Comparison of ENCODE assay signal across 9 cellular contexts in the genomic region with DNA sequence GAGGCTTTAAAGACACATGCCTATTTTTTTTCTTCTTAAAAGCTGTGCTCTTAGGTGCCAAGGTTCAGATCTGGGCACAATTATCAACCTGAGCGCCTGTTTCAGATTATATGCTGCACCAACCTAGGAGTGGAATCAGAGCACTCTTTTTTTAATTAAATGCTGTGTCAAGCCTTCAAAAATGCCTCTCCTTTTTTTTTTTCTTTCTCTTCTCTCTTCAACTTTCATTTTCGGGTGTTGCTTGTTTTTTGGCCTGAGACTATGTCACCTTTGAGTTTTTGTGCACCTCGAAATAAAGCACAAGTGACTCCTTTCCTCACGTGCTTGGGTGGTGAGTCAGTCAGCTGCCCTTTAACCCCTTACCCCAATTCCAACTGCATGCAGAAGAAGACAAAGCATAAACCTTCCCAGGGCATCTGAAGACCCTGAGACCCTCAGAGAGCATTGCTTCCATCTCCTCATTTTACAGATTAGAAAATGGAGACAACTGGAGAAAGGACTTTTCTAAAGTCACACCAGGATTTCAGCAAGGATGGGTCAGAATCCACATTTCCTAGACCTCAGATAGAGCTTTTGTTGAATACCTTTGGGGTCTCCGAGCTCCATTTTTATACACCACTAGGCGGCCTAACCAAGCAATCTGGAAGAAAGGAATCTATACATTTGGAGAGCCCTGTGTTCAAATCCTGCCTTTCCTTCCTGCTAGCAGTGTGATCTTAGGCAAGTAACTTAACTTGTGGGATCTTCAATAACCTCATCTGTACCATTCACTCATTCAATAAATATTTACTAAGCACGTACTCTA. TPM values are rescaled to one million over a fixed set of nuclear protein-coding genes. Genes with fewer than 3 reads are reported as not detected.
A peak's percentile ranks its signal among the peaks of the same experiment; 100 is the strongest.
DNase-seq lines count a peak whose midpoint lies in the region; ATAC-seq and TF ChIP-seq lines count a peak whose summit lies in the region.
"Had no signal": no experiment of that assay in that cellular context is flagged by ENCODE, and none has a peak within 500 bp of the region (broad histone marks: within the 10 kb centered on the region; RNA-seq: fewer than 3 reads in every experiment).

No MANE protein-coding gene starts in this region.

- CTCF ChIA-PET in activated CD4-positive, alpha-beta T cell treated with anti-CD3 and anti-CD28 coated beads, Interleukin-2, amount 10 ng/mL, durations not matched to agents 7 days and 5 days (lab: Charles Lee), result no interaction called here

- H3K27me3 Mint-ChIP-seq in activated CD4-positive, alpha-beta T cell treated with anti-CD3 and anti-CD28 coated beads, Interleukin-2, amount 10 ng/mL, durations not matched to agents 7 days and 5 days, result peaks cover 8% of the 10 kb centered on the region

- TF ChIP-seq POLR2A in sigmoid colon (IDR thresholded peaks at IDR 0.05), result no peak

- no peaks in the 10 kb centered on the region for H3K9me3 Mint-ChIP-seq in activated CD4-positive, alpha-beta T cell treated with anti-CD3 and anti-CD28 coated beads, Interleukin-2, amount 10 ng/mL, durations not matched to agents 7 days and 5 days

- no peak for TF ChIP-seq EP300 in sigmoid colon (IDR thresholded peaks at IDR 0.05)

- H3K27ac Mint-ChIP-seq in activated CD4-positive, alpha-beta T cell treated with anti-CD3 and anti-CD28 coated beads, Interleukin-2, amount 10 ng/mL, durations not matched to agents 7 days and 5 days, result no peak overlapping the region

- H3K27ac ChIP-seq in HUES6 (ENCODE audit: low read depth, low read length) (no peak overlapping the region), sigmoid colon (peak overlapping the region; percentile 75 to 90 (median 87))

- no peak for DNase-seq in epithelial cell of proximal tubule (ENCODE audit: low read depth)
- no peak for DNase-seq in sigmoid colon
- DNase-seq in activated naive CD4-positive, alpha-beta T cell (lab: John Stamatoyannopoulos, UW), result no peak
- no peak for DNase-seq in NCI-H510A treated with DMSO at 0.1 percent for 48 hours (lab: John Stamatoyannopoulos, UW)
- no peak for DNase-seq in activated CD4-positive, alpha-beta T cell treated with anti-CD3 and anti-CD28 coated beads, Interleukin-2, amount 10 ng/mL, durations not matched to agents 7 days and 5 days
- DNase-seq in activated CD4-positive, alpha-beta T cell treated with anti-CD3 and anti-CD28 coated beads, Interleukin-2, amount 50 U/mL, for 1 hour, result no peak
- DNase-seq: stimulated activated CD4-positive, alpha-beta T cell treated with anti-CD3 and anti-CD28 coated beads, Interleukin-2, amount 100 ng/mL, for 48 hours had no signal

- H3K9me3 ChIP-seq in HUES6 (ENCODE audit: control insufficient read depth, insufficient read depth, low read depth, low read length), result no peaks in the 10 kb centered on the region
- H3K9me3 ChIP-seq in sigmoid colon, result no peaks in the 10 kb centered on the region

- H3K4me3 ChIP-seq in HUES6 (ENCODE audit: low read depth, low read length) (peak overlapping the region; percentile 50), epithelial cell of proximal tubule (ENCODE audit: low read depth, low read length) (peak overlapping the region; percentile 60), sigmoid colon (peak overlapping the region; percentile 5 to 38 (median 36))

- TF ChIP-seq CTCF in epithelial cell of proximal tubule (conservative IDR thresholded peaks at IDR 0.05; ENCODE audit: low read depth, low read length) (peak; percentile 4), sigmoid colon (IDR thresholded peaks at IDR 0.05) (no peak)

- no peak overlapping the region for H3K4me3 Mint-ChIP-seq in activated CD4-positive, alpha-beta T cell treated with anti-CD3 and anti-CD28 coated beads, Interleukin-2, amount 10 ng/mL, durations not matched to agents 7 days and 5 days

- 61 to 71% methylated on average over 7 of the region's 7 CpGs for WGBS in sigmoid colon, 2 donors

- POLR2A ChIA-PET in activated CD4-positive, alpha-beta T cell treated with anti-CD3 and anti-CD28 coated beads, Interleukin-2, amount 10 ng/mL, durations not matched to agents 7 days and 5 days (lab: Charles Lee), result no interaction called here

- H3K4me1 Mint-ChIP-seq in activated CD4-positive, alpha-beta T cell treated with anti-CD3 and anti-CD28 coated beads, Interleukin-2, amount 10 ng/mL, durations not matched to agents 7 days and 5 days, result no peaks in the 10 kb centered on the region

- H3K36me3 ChIP-seq in HUES6 (ENCODE audit: control insufficient read depth, insufficient read depth, low read length), result no peaks in the 10 kb centered on the region
- no peaks in the 10 kb centered on the region for H3K36me3 ChIP-seq in sigmoid colon

- intact Hi-C loops in sigmoid colon (cut with DNase I), result loop anchor here (5.0 kb wide), 1 partner anchor 171 kb away; no protein-coding TSS in a partner anchor

- no peak overlapping the region for H3K9ac ChIP-seq in HUES6 (ENCODE audit: low read length)

- no peaks in the 10 kb centered on the region for H3K36me3 Mint-ChIP-seq in activated CD4-positive, alpha-beta T cell treated with anti-CD3 and anti-CD28 coated beads, Interleukin-2, amount 10 ng/mL, durations not matched to agents 7 days and 5 days (ENCODE audit: low read depth)

- peak; percentile 38 for ATAC-seq in GM18498 (IDR thresholded peaks at IDR 0.05; ENCODE audit: unreplicated experiment)

- H3K4me1 ChIP-seq in HUES6 (ENCODE audit: control insufficient read depth, insufficient read depth, low read length) (peaks cover 30% of the 10 kb centered on the region), sigmoid colon (peaks cover 0 to 88% (median 74%) of the 10 kb centered on the region in 4 donors)

- H3K27me3 ChIP-seq in HUES6 (ENCODE audit: control insufficient read depth, insufficient read depth, low read length), result peaks cover 4% of the 10 kb centered on the region; the same call in 1 of the 2 replicates
- no peaks in the 10 kb centered on the region for H3K27me3 ChIP-seq in sigmoid colon

RNA-seq across cellular contexts. Expression of a gene that starts 0.6 kb away (rescaled TPM):
- total RNA-seq in epithelial cell of proximal tubule (2.5 and 5.1 TPM in 2 replicates), sigmoid colon (10 to 100 TPM; 61.1 to 96.7 (median 69.9) TPM)
- polyA plus RNA-seq in sigmoid colon, result 1 to 10 TPM in 2 of 3 donors, under 1 TPM in 1; 0.69 to 3.4 (median 1.2) TPM
- total RNA-seq in activated CD4-positive, alpha-beta T cell treated with anti-CD3 and anti-CD28 coated beads, Interleukin-2, amount 10 ng/mL, durations not matched to agents 7 days and 5 days, result not detected

Comparison
In these comparisons a context has a peak if more than half of its experiments do, and no peak if none do; other contexts are left out.
1. RNA of a gene that starts 0.6 kb away (total RNA-seq): 61.1 to 96.7 TPM in sigmoid colon; 2.5 to 5.1 TPM in epithelial cell of proximal tubule and not detected in activated CD4-positive, alpha-beta T cell treated with anti-CD3 and anti-CD28 coated beads, Interleukin-2, amount 10 ng/mL, durations not matched to agents 7 days and 5 days; every median in the first group is over 10 times any median in the second.
2. Peak in every context shown above with its lines, with median percentiles within 50 percentile points of each other: H3K4me3 ChIP-seq.